ENCODE assay signal across 1 cellular context in genomic region chr12:120364487-120364886, GRCh38.
TF ChIP-seq lines count a peak whose summit lies in the region.

No MANE protein-coding gene starts in this region.

TF ChIP-seq in HepG2, 621 proteins besides CTCF, POLR2A, EP300 and RAD21:
- TF ChIP-seq ZSCAN30 (CRISPR knock-in tag; IDR thresholded peaks at IDR 0.05) (no peak), HDAC2 (CRISPR knock-in tag; IDR thresholded peaks at IDR 0.05) (no peak), ZNF775 (CRISPR knock-in tag; IDR thresholded peaks at IDR 0.05; ENCODE audit: borderline replicate concordance) (no peak)
TF ChIP-seq in HepG2: peak in this region for 0.
